8 cellular contexts compared by ENCODE assay signal in the genomic region with DNA sequence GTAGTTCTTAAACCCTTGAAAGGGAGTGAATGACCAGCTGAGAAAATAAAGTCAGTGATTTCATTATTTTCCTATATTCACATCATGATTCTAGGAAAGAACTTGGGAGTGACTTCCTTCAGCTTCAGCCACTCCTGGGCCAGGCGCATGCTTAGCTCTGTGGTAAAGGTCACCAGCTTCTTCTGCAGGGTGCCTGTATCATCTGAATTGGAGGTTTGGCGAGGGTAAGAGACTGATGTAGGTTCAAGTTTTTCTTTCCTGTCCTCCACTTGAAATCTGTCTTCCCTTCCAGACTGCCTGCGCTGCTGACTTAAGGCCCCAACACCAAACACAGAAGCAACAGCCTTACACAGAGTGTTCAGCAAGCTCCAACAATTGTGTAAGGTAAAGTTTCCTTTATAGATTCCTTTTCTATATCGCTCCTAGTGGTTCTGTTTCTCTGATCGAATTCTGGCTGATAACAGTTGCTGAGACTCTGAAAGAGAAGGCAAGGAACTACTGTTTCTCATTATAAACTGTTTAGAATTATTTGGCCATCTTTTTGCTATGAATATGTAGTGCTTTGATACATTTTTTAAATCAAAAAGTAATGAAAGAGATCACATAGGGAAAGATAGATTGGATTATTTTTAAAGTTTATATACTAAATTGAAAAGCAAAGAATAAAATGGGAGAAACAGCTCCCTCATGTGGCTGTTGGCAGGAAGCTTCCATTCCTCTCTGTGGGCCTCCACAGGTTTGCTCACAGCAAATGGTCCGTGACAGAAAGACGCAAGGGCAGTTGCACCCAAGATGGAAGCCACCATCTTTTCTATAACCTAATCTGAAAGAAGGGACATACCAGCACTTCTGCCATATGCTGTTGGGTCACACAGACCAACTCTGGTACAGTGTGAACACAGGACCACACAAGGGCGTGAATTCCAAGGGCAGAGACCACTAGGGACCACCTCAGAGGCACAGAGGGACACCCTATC.
A peak's percentile ranks its signal among the peaks of the same experiment; 100 is the strongest.
DNase-seq lines count a peak whose midpoint lies in the region; ATAC-seq, FAIRE-seq and TF ChIP-seq lines count a peak whose summit lies in the region.

No MANE protein-coding gene starts in this region.

- TF ChIP-seq CTCF in C4-2B (conservative IDR thresholded peaks at IDR 0.05), result peak; percentile 96

- CTCF ChIA-PET in activated naive CD4-positive, alpha-beta T cell treated with anti-CD3 and anti-CD28 coated beads, Interleukin-2, amount 10 ng/mL, durations not matched to agents 7 days and 5 days (lab: Charles Lee), result interaction anchor here (0.6 to 3.1 kb wide), 14 partner anchors 9 to 631 kb away, joined by 3 to 11 read pairs (median 4); partner anchors contain the start of genes GATAD1, PEX1 and RBM48

- DNase-seq in GM18507 (ENCODE audit: extremely low spot score, insufficient read length, low read depth) (peak; percentile 35), NCI-H510A (lab: John Stamatoyannopoulos, UW) (peak; percentile 2), iPS-NIHi7 (ENCODE audit: extremely low spot score) (peak; percentile 73)
- DNase-seq in activated naive CD4-positive, alpha-beta T cell treated with anti-CD3 and anti-CD28 coated beads, Interleukin-2, amount 10 ng/mL, durations not matched to agents 7 days and 5 days, result peak; percentile 38
- DNase-seq in stimulated activated CD8-positive, alpha-beta memory T cell treated with anti-CD3 and anti-CD28 coated beads, Interleukin-4, amount 100 ng/mL, for 48 hours, result peak; percentile 28
- no peak for DNase-seq in activated CD8-positive, alpha-beta memory T cell treated with anti-CD3 and anti-CD28 coated beads, Interleukin-2, amount 50 U/mL, for 4 hours

- H3K27ac Mint-ChIP-seq in activated naive CD4-positive, alpha-beta T cell treated with anti-CD3 and anti-CD28 coated beads, Interleukin-2, amount 10 ng/mL, durations not matched to agents 7 days and 5 days, result no peak overlapping the region

- H3K27me3 Mint-ChIP-seq in activated naive CD4-positive, alpha-beta T cell treated with anti-CD3 and anti-CD28 coated beads, Interleukin-2, amount 10 ng/mL, durations not matched to agents 7 days and 5 days, result no peaks in the 10 kb centered on the region

- peaks cover 2% of the 10 kb centered on the region for H3K36me3 Mint-ChIP-seq in activated naive CD4-positive, alpha-beta T cell treated with anti-CD3 and anti-CD28 coated beads, Interleukin-2, amount 10 ng/mL, durations not matched to agents 7 days and 5 days

- H3K4me1 Mint-ChIP-seq in activated naive CD4-positive, alpha-beta T cell treated with anti-CD3 and anti-CD28 coated beads, Interleukin-2, amount 10 ng/mL, durations not matched to agents 7 days and 5 days, result no peaks in the 10 kb centered on the region

- no peak overlapping the region for H3K27ac ChIP-seq in C4-2B

- no peak overlapping the region for H3K4me3 Mint-ChIP-seq in activated naive CD4-positive, alpha-beta T cell treated with anti-CD3 and anti-CD28 coated beads, Interleukin-2, amount 10 ng/mL, durations not matched to agents 7 days and 5 days

- no peaks in the 10 kb centered on the region for H3K9me3 Mint-ChIP-seq in activated naive CD4-positive, alpha-beta T cell treated with anti-CD3 and anti-CD28 coated beads, Interleukin-2, amount 10 ng/mL, durations not matched to agents 7 days and 5 days

- FAIRE-seq in GM18507 (lab: Jason Lieb, UNC), result peak; percentile 5

- peak; percentile 61 for ATAC-seq in HG03108 (IDR thresholded peaks at IDR 0.05; ENCODE audit: unreplicated experiment)
